1 cellular context compared by ENCODE assay signal in the genomic region with DNA sequence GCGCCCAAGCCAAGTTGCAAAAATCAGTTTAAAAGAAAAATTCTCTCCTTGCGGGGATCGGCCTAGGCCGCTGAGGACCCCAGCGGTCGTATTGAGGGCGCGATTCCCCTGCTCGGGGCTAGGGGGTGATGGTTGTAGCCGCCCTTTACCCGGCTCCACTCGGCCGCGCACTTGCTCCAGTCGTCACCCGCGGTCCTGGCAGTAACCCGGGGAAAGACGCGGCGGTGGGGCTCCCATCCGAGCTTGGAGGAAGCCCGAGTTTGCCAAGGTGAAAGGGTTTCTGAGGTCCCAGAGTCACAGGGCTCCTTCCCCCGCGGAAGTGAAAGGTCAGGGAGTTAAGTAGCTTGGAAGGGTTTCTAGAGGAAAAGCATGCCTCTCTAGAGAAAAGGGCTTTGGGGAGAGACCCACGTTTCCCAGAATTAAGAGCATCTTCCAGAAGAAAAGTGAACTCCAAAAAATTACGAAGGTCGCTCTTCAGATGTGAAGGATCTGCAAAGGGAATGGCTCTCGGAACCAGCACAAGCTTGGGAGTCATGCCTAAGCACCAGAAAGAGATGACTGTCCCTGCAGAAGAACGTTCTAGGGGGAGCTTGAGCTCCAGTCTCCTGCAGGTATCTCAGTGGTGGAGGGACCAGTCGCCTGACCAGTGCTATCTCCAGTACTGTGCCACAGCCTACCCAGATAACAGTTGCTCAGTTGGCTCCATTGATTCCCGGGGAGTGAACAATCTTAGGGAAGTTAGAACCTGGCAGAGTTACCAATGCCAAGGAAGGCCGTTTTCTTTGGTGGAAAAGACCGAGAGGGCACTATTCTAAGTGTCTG.
A peak's percentile ranks its signal among the peaks of the same experiment; 100 is the strongest.
TF ChIP-seq lines count a peak whose summit lies in the region.

No MANE protein-coding gene starts in this region.

TF ChIP-seq in GM12878, 131 proteins besides CTCF, POLR2A, EP300 and RAD21 (continued from another document):
- TF ChIP-seq SRF (IDR thresholded peaks at IDR 0.05; ENCODE audit: low read depth in 2 of 2, low read length in 2 of 2) (no peak), BMI1 (IDR thresholded peaks at IDR 0.05; ENCODE audit: borderline replicate concordance) (no peak), RB1 (IDR thresholded peaks at IDR 0.05; ENCODE audit: borderline replicate concordance) (peak; percentile 50; the same call in 1 of the 2 replicates), CREB1 (IDR thresholded peaks at IDR 0.05; ENCODE audit: low read depth) (no peak), PAX5 (IDR thresholded peaks at IDR 0.05; ENCODE audit: borderline replicate concordance, low read depth, low read length) (no peak), EED (IDR thresholded peaks at IDR 0.05; ENCODE audit: low read depth) (no peak), MYB (IDR thresholded peaks at IDR 0.05; ENCODE audit: borderline replicate concordance, low read depth, low read length) (no peak), EGR1 (IDR thresholded peaks at IDR 0.05; ENCODE audit: borderline replicate concordance in 1 of 2, low read depth in 2 of 2, low read length in 2 of 2) (peak in 1 of 2 experiments; percentile 19; a peak in 1 of 3 replicates), NFIC (IDR thresholded peaks at IDR 0.05; ENCODE audit: low read depth, low read length) (peak; percentile 7; the same call in 1 of the 2 replicates), FOXM1 (IDR thresholded peaks at IDR 0.05; ENCODE audit: low read depth, low read length) (peak; percentile 19; the same call in 1 of the 2 replicates), SMARCA5 (IDR thresholded peaks at IDR 0.05) (no peak)
- TF ChIP-seq, protein P1, sequence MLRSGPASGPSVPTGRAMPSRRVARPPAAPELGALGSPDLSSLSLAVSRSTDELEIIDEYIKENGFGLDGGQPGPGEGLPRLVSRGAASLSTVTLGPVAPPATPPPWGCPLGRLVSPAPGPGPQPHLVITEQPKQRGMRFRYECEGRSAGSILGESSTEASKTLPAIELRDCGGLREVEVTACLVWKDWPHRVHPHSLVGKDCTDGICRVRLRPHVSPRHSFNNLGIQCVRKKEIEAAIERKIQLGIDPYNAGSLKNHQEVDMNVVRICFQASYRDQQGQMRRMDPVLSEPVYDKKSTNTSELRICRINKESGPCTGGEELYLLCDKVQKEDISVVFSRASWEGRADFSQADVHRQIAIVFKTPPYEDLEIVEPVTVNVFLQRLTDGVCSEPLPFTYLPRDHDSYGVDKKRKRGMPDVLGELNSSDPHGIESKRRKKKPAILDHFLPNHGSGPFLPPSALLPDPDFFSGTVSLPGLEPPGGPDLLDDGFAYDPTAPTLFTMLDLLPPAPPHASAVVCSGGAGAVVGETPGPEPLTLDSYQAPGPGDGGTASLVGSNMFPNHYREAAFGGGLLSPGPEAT (IDR thresholded peaks at IDR 0.05; ENCODE audit: low read depth) = no peak
- TF ChIP-seq, protein P2, sequence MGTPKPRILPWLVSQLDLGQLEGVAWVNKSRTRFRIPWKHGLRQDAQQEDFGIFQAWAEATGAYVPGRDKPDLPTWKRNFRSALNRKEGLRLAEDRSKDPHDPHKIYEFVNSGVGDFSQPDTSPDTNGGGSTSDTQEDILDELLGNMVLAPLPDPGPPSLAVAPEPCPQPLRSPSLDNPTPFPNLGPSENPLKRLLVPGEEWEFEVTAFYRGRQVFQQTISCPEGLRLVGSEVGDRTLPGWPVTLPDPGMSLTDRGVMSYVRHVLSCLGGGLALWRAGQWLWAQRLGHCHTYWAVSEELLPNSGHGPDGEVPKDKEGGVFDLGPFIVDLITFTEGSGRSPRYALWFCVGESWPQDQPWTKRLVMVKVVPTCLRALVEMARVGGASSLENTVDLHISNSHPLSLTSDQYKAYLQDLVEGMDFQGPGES (IDR thresholded peaks at IDR 0.05) = no peak
- TF ChIP-seq, protein P3, sequence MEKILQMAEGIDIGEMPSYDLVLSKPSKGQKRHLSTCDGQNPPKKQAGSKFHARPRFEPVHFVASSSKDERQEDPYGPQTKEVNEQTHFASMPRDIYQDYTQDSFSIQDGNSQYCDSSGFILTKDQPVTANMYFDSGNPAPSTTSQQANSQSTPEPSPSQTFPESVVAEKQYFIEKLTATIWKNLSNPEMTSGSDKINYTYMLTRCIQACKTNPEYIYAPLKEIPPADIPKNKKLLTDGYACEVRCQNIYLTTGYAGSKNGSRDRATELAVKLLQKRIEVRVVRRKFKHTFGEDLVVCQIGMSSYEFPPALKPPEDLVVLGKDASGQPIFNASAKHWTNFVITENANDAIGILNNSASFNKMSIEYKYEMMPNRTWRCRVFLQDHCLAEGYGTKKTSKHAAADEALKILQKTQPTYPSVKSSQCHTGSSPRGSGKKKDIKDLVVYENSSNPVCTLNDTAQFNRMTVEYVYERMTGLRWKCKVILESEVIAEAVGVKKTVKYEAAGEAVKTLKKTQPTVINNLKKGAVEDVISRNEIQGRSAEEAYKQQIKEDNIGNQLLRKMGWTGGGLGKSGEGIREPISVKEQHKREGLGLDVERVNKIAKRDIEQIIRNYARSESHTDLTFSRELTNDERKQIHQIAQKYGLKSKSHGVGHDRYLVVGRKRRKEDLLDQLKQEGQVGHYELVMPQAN (conservative IDR thresholded peaks at IDR 0.05) = 0 out of 2 replicates have a peak, but pooled peaks have one; percentile 8
